ENCODE assay signal across 8 cellular contexts in the genomic region with DNA sequence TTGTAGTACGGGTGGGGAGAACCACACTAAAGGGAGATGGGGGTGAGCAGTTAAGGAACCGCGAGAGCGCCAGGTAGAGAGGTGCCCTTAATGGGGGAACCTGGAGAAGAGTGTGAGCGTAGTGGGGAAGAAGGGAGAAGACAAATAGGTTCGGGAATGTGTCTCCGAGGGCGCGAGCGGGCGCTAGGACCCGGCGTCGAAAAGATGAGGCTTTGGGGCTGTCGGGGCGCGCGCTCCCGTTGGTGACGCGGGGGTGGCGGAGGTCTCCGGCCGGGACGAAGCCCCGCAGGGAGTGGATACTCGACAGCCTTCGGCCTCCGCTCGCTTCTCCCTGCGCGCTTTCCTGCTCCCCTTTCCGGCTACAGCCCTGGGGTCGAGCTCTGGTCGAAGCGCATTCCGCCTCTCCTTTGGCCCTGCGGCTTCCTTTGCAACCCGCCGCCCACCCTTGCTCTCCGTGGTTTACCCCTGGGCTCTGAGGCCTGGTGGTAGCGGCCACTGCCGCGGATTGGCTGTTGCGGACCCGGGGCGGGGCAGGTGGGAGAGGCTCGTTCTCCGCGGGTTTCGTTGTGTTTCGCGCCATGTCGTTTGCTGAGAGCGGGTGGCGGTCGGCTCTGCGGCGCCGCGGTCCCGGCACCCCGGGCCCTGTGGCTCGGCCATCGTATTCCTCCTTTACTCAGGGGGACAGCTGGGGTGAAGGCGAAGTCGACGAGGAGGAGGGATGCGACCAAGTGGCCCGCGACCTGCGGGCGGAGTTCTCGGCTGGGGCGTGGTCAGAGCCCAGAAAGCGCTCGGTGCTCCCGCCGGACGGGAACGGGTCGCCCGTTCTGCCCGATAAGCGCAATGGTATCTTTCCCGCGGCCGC. TPM values are rescaled to one million over a fixed set of nuclear protein-coding genes. Genes with fewer than 3 reads are reported as not detected.
DNase-seq lines count a peak whose midpoint lies in the region; ATAC-seq, FAIRE-seq and TF ChIP-seq lines count a peak whose summit lies in the region.

A gene (plus strand): TSS at position 574 of the 862 bp plus-strand sequence. CDS start 5 bp downstream, at position 579.

- intact Hi-C loops in ascending aorta (cut with DNase I) = loop anchor here (5.0 to 10.0 kb wide), 3 partner anchors 316 to 683 kb away; a partner anchor contains a TSS

- H3K27ac ChIP-seq in ascending aorta (peak within 1 kb of the TSS; percentile 93 to 98), right atrium auricular region (peak within 1 kb of the TSS; percentile 98)

- H3K9me3 ChIP-seq in ascending aorta = no peaks in the 10 kb centered on the region
- no peaks in the 10 kb centered on the region for H3K9me3 ChIP-seq in right atrium auricular region

- no peak for TF ChIP-seq CTCF in ascending aorta (IDR thresholded peaks at IDR 0.05)
- no peak for TF ChIP-seq CTCF in right atrium auricular region (IDR thresholded peaks at IDR 0.05)

- H3K4me1 ChIP-seq in ascending aorta = peaks cover 0 to 32% of the 10 kb centered on the region in 2 donors
- peaks cover 0 to 44% of the 10 kb centered on the region in 2 donors for H3K4me1 ChIP-seq in right atrium auricular region

- H3K9me3 Mint-ChIP-seq in T-helper 2 cell treated with Interferon-gamma antibody and Interleukin-4, amounts not matched to agents 5 μg/mL and 100 μg/mL, for 36 hours = no peaks in the 10 kb centered on the region

- H3K4me3 Mint-ChIP-seq in T-helper 2 cell treated with Interferon-gamma antibody and Interleukin-4, amounts not matched to agents 5 μg/mL and 100 μg/mL, for 36 hours = peak within 1 kb of the TSS; percentile 97

- H3K36me3 Mint-ChIP-seq in T-helper 2 cell treated with Interferon-gamma antibody and Interleukin-4, amounts not matched to agents 5 μg/mL and 100 μg/mL, for 36 hours (ENCODE audit: low read depth) = peaks cover 61% of the 10 kb centered on the region

- peak within 1 kb of the TSS; percentile 83 to 96 for H3K4me3 ChIP-seq in ascending aorta
- peak within 1 kb of the TSS; percentile 91 to 94 for H3K4me3 ChIP-seq in right atrium auricular region

- ATAC-seq in GM18508 (IDR thresholded peaks at IDR 0.05; ENCODE audit: insufficient read depth, unreplicated experiment) (peak; percentile 54), HG02981 (IDR thresholded peaks at IDR 0.05; ENCODE audit: unreplicated experiment) (peak; percentile 64)

- no peaks in the 10 kb centered on the region for H3K36me3 ChIP-seq in ascending aorta
- peaks cover 8% of the 10 kb centered on the region for H3K36me3 ChIP-seq in right atrium auricular region

- H3K27ac Mint-ChIP-seq in T-helper 2 cell treated with Interferon-gamma antibody and Interleukin-4, amounts not matched to agents 5 μg/mL and 100 μg/mL, for 36 hours = peak within 1 kb of the TSS; percentile 98

- peak; percentile 44 for FAIRE-seq in urothelium cell line (lab: Jason Lieb, UNC)

- H3K27me3 Mint-ChIP-seq in T-helper 2 cell treated with Interferon-gamma antibody and Interleukin-4, amounts not matched to agents 5 μg/mL and 100 μg/mL, for 36 hours (ENCODE audit: low read depth) = no peaks in the 10 kb centered on the region

- DNase-seq in NCI-H2029 (lab: John Stamatoyannopoulos, UW) (peak; percentile 87), ascending aorta (ENCODE audit: low spot score in 2 of 2) (peak; percentile 74 to 96), right atrium auricular region (ENCODE audit: low spot score) (peak; percentile 93), pulmonary artery endothelial cell (ENCODE audit: low read depth, low spot score) (peak; percentile 46), urothelium cell line (ENCODE audit: low spot score) (peak; percentile 91)
- peak; percentile 93 for DNase-seq in T-helper 2 cell treated with Interferon-gamma antibody and Interleukin-4, amounts not matched to agents 5 μg/mL and 100 μg/mL, for 36 hours (ENCODE audit: low spot score)

- H3K27me3 ChIP-seq in ascending aorta = no peaks in the 10 kb centered on the region
- H3K27me3 ChIP-seq in right atrium auricular region = no peaks in the 10 kb centered on the region

- H3K4me1 Mint-ChIP-seq in T-helper 2 cell treated with Interferon-gamma antibody and Interleukin-4, amounts not matched to agents 5 μg/mL and 100 μg/mL, for 36 hours (ENCODE audit: low read depth) = peaks cover 47% of the 10 kb centered on the region

RNA-seq across cellular contexts. Expression of the gene that starts here (rescaled TPM):
- total RNA-seq in ascending aorta = 15.1 TPM
- 10 to 100 TPM in 1 of 2 donors, 1 to 10 TPM in 1; 7.5 to 10.0 TPM for total RNA-seq in right atrium auricular region
- 21.7 and 31.0 TPM in 2 replicates for total RNA-seq in pulmonary artery endothelial cell

Comparison
In these comparisons a context has a peak if more than half of its experiments do, and no peak if none do; other contexts are left out.
1. Peak in every context shown above with its lines: DNase-seq, ATAC-seq, H3K4me3 ChIP-seq and H3K27ac ChIP-seq.